Comparison of ENCODE assay signal across 8 cellular contexts in the genomic region with DNA sequence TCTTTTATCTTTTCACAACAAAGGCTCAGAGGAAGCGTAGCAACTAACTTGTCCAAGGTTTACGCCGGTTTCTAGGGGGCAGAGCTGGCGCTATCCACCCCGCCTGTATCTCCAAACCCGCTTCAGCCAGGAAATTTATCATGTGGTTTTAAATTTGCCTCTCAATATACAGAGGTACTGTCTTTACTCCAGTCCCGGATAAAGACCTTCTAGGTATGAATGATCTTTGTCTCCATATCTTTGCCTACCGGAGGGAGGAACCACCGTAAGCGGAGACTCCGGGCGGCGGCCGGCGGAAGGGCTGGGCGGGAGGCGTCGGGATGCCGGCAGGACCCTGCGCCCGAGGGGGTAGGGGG. TPM values are rescaled to one million over a fixed set of nuclear protein-coding genes. Genes with fewer than 3 reads are reported as not detected.
A peak's percentile ranks its signal among the peaks of the same experiment; 100 is the strongest.
DNase-seq lines count a peak whose midpoint lies in the region; ATAC-seq and TF ChIP-seq lines count a peak whose summit lies in the region.

No MANE protein-coding gene starts in this region.

- intact Hi-C loops in right lobe of liver (cut with DNase I) = no loop called here

- H3K36me3 ChIP-seq in ACC112 (ENCODE audit: insufficient read depth, low read length) (no peaks in the 10 kb centered on the region), right lobe of liver (no peaks in the 10 kb centered on the region)

- H3K9me3 ChIP-seq in right lobe of liver = no peaks in the 10 kb centered on the region

- ATAC-seq in HG03097 (IDR thresholded peaks at IDR 0.05; ENCODE audit: low FRiP score, unreplicated experiment) = peak; percentile 28
- peak; percentile 29 to 42 (median 40) for ATAC-seq in right lobe of liver

- peaks cover 27% of the 10 kb centered on the region for H3K79me2 ChIP-seq in ACC112 (ENCODE audit: control insufficient read depth, insufficient read depth, low read length, unreplicated experiment)

- peak; percentile 78 for DNase-seq in OCI-M1 (lab: John Stamatoyannopoulos, UW)
- no peak for DNase-seq in coronary artery (ENCODE audit: low spot score)
- DNase-seq in right lobe of liver = no peak
- DNase-seq in occipital lobe (lab: John Stamatoyannopoulos, UW) = no peak

- H3K4me1 ChIP-seq in ACC112 (ENCODE audit: control insufficient read depth, insufficient read depth, low read length, unreplicated experiment) = peaks cover 11% of the 10 kb centered on the region
- H3K4me1 ChIP-seq in right lobe of liver = peaks cover 0 to 4% (median 0%) of the 10 kb centered on the region in 4 donors

- no peak for TF ChIP-seq POLR2A in right lobe of liver (IDR thresholded peaks at IDR 0.05)

- H3K27ac ChIP-seq in ACC112 (ENCODE audit: low read depth, low read length) (peak overlapping the region; percentile 31; the same call in 1 of the 2 replicates), coronary artery (peak overlapping the region; percentile 96 to 99), right lobe of liver (peak overlapping the region; percentile 14 to 51 (median 39)), temporal lobe (ENCODE audit: low read depth, low read length) (peak overlapping the region; percentile 82)

- peak overlapping the region; percentile 82 for H3K4me3 ChIP-seq in ACC112 (ENCODE audit: low read depth, low read length)
- peak overlapping the region; percentile 99 for H3K4me3 ChIP-seq in GM12875 (ENCODE audit: low read depth, low read length)
- peak overlapping the region; percentile 99 for H3K4me3 ChIP-seq in coronary artery
- peak overlapping the region; percentile 49 to 78 (median 68) for H3K4me3 ChIP-seq in right lobe of liver

- H2AFZ ChIP-seq in ACC112 (ENCODE audit: low read length, unreplicated experiment) = peak overlapping the region; percentile 62

- H3K27me3 ChIP-seq in ACC112 (ENCODE audit: insufficient read depth, low read length) (no peaks in the 10 kb centered on the region), right lobe of liver (no peaks in the 10 kb centered on the region)

- TF ChIP-seq CTCF in GM12875 (IDR thresholded peaks at IDR 0.05; ENCODE audit: borderline replicate concordance, insufficient read depth, low read depth, low read length) (no peak), coronary artery (IDR thresholded peaks at IDR 0.05) (no peak), right lobe of liver (IDR thresholded peaks at IDR 0.05) (no peak)

- 0% methylated on average over 21 of the region's 21 CpGs for WGBS in right lobe of liver (ENCODE audit: insufficient coverage, low coverage, low lambda C conversion rate, missing lambda C conversion rate)

RNA-seq across cellular contexts. Expression of a gene that starts 0.7 kb away (rescaled TPM):
- 1 to 10 TPM; 1.3 to 4.7 (median 2.6) TPM for total RNA-seq in right lobe of liver
- total RNA-seq in temporal lobe = 110 TPM
- total RNA-seq in occipital lobe = 220 TPM

RNA-seq across cellular contexts. Expression of a gene that starts 34.5 kb away (rescaled TPM):
- under 1 TPM in 2 of 6 experiments, not detected in 4; 0.12 to 0.39 TPM for total RNA-seq in right lobe of liver
- total RNA-seq in temporal lobe = 1.7 TPM
- not detected for total RNA-seq in occipital lobe

Comparison
In these comparisons a context has a peak if more than half of its experiments do, and no peak if none do; other contexts are left out.
1. H3K27ac ChIP-seq: peak in every context shown above with its lines; median percentile 98 in coronary artery; 82 in temporal lobe; 39 in right lobe of liver; 31 in ACC112.
2. RNA of a gene that starts 0.7 kb away (total RNA-seq): 220 TPM in occipital lobe (single experiment) and 110 TPM in temporal lobe (single experiment); 1.3 to 4.7 TPM in right lobe of liver; every median in the first group is over 10 times any median in the second.
3. Peak in every context shown above with its lines, with median percentiles within 50 percentile points of each other: H3K4me3 ChIP-seq.